In the genomic region with DNA sequence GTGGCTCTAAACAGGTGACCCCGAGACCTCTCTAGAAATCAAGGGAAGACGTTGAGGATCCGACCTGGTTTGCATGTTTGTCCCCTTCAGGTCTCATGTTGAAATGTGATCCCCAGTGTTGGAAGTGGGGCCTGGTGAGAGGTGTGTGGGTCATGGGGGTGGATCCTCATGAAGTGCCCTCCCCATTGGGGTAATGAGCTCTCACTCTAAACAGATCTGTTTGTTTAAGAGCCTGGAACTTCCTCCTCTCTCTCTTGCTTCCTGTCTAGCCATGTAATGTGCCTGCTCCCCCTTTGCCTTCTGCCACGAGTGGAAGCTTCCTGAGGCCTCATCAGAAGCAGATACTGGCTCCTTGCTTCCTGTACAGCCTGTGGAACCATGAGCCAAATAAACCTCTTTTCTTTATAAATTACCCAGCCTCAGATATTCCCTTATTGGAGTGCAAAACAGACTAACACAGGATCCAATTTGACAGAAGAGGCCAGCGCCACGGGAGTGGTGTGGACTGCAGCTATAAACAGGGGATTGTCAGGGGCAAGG, we compare ENCODE assay signal across 26 cellular contexts. TPM values are rescaled to one million over a fixed set of nuclear protein-coding genes. Genes with fewer than 3 reads are reported as not detected.
DNase-seq lines count a peak whose midpoint lies in the region; ATAC-seq and TF ChIP-seq lines count a peak whose summit lies in the region.
"Had no signal": no experiment of that assay in that cellular context is flagged by ENCODE, and none has a peak within 500 bp of the region (broad histone marks: within the 10 kb centered on the region; RNA-seq: fewer than 3 reads in every experiment).

No MANE protein-coding gene starts in this region.

- TF ChIP-seq CTCF in GM23338 (conservative IDR thresholded peaks at IDR 0.05; ENCODE audit: low read depth in 2 of 2) (no peak), nephron progenitor cell (IDR thresholded peaks at IDR 0.05) (no peak)

- H3K4me3 ChIP-seq in GM23338: no peak overlapping the region
- H3K4me3 ChIP-seq: breast epithelium, esophagus muscularis mucosa, neural progenitor cell, suprapubic skin had no signal

- H3K9me2 ChIP-seq in GM23338 (ENCODE audit: insufficient read depth): no peaks in the 10 kb centered on the region

- H3K79me2 ChIP-seq in GM23338 (replicated peaks; ENCODE audit: insufficient read depth): no peaks in the 10 kb centered on the region

- no peaks in the 10 kb centered on the region for H3K36me3 ChIP-seq in GM23338 (ENCODE audit: insufficient read depth)
- H3K36me3 ChIP-seq: breast epithelium, esophagus muscularis mucosa, neural progenitor cell, suprapubic skin had no signal

- peak; percentile 31 for ATAC-seq in GM23338
- ATAC-seq: activated CD4-positive, CD25-positive, alpha-beta regulatory T cell treated with anti-CD3 and anti-CD28 coated beads, Interleukin-2, amount 50 U/mL, for 24 hours; activated CD8-positive, alpha-beta T cell treated with anti-CD3 and anti-CD28 coated beads, Interleukin-2, amount 10 ng/mL, durations not matched to agents 7 days and 5 days; SK-N-SH treated with all-trans-retinoic acid at 6 μM for 48 hours had no signal

- H3K36me3 Mint-ChIP-seq in GM23338 (ENCODE audit: low read depth) (no peaks in the 10 kb centered on the region), nephron progenitor cell (ENCODE audit: low read depth) (no peaks in the 10 kb centered on the region)
- H3K36me3 Mint-ChIP-seq: CD8-positive, alpha-beta memory T cell; neural progenitor cell had no signal

- DNase-seq in GM23338 (ENCODE audit: low spot score) (no peak), MV-4-11 (lab: John Stamatoyannopoulos, UW) (peak; percentile 5), nephron progenitor cell (no peak), NCI-H128 (lab: John Stamatoyannopoulos, UW; ENCODE audit: unreplicated experiment) (no peak), pons (ENCODE audit: low spot score) (no peak)
- DNase-seq: activated CD8-positive, alpha-beta T cell treated with anti-CD3 and anti-CD28 coated beads, Interleukin-2, amount 10 ng/mL, durations not matched to agents 7 days and 5 days; activated T-cell treated with anti-CD3 and anti-CD28 coated beads, Interleukin-2, amount 50 U/mL, for 1 hour; DMS79 treated with DMSO at 0.1 percent for 48 hours; effector memory CD4-positive, alpha-beta T cell; hippocampal formation; NCI-H1048; NCI-H1930; NCI-H2227 treated with DMSO at 0.1 percent for 48 hours; NCI-H748 treated with DMSO at 0.1 percent for 48 hours; T1000 had no signal

- H3K4me3 Mint-ChIP-seq in GM23338: no peak overlapping the region; the same call in 2 of the 3 replicates
- H3K4me3 Mint-ChIP-seq in nephron progenitor cell: no peak overlapping the region
- H3K4me3 Mint-ChIP-seq: activated CD8-positive, alpha-beta T cell treated with anti-CD3 and anti-CD28 coated beads, Interleukin-2, amount 10 ng/mL, durations not matched to agents 7 days and 5 days; CD8-positive, alpha-beta memory T cell; neural progenitor cell had no signal

- H4K20me1 ChIP-seq in GM23338 (replicated peaks; ENCODE audit: insufficient read depth): no peaks in the 10 kb centered on the region

- H3K27me3 ChIP-seq in GM23338 (ENCODE audit: insufficient read depth): no peaks in the 10 kb centered on the region
- H3K27me3 ChIP-seq: breast epithelium, esophagus muscularis mucosa, neural progenitor cell, suprapubic skin had no signal

- peaks cover 4% of the 10 kb centered on the region; the same call in 2 of the 3 replicates for H3K4me1 Mint-ChIP-seq in GM23338
- H3K4me1 Mint-ChIP-seq in nephron progenitor cell: peaks cover 33% of the 10 kb centered on the region
- H3K4me1 Mint-ChIP-seq: CD8-positive, alpha-beta memory T cell had no signal

- H3K27ac Mint-ChIP-seq in GM23338 (peak overlapping the region; percentile 72; the same call in 1 of the 2 replicates), nephron progenitor cell (peak overlapping the region; percentile 45)
- H3K27ac Mint-ChIP-seq: activated CD8-positive, alpha-beta T cell treated with anti-CD3 and anti-CD28 coated beads, Interleukin-2, amount 10 ng/mL, durations not matched to agents 7 days and 5 days; neural progenitor cell had no signal

- H3K4me2 ChIP-seq in GM23338: no peak overlapping the region
- H3K4me2 ChIP-seq: KMS-11, neural progenitor cell had no signal

- no peaks in the 10 kb centered on the region for H3K4me1 ChIP-seq in GM23338 (ENCODE audit: insufficient read depth)
- H3K4me1 ChIP-seq: breast epithelium, neural progenitor cell had no signal

- H2AFZ ChIP-seq in GM23338: peak overlapping the region; percentile 72; the same call in 1 of the 2 replicates
- H2AFZ ChIP-seq: neural progenitor cell had no signal

- no peak overlapping the region for H3K27ac ChIP-seq in GM23338 (ENCODE audit: low read depth)
- H3K27ac ChIP-seq: breast epithelium, KMS-11, neural progenitor cell, suprapubic skin had no signal

- H3K27me3 Mint-ChIP-seq in GM23338 (ENCODE audit: insufficient read depth, low read depth, poor library complexity): peaks cover 19% of the 10 kb centered on the region
- peaks cover 16% of the 10 kb centered on the region for H3K27me3 Mint-ChIP-seq in nephron progenitor cell (ENCODE audit: low read depth, poor library complexity)

- no peaks in the 10 kb centered on the region for H3F3A ChIP-seq in GM23338 (replicated peaks; ENCODE audit: low read depth)

- H3K9me3 Mint-ChIP-seq in GM23338: no peaks in the 10 kb centered on the region
- H3K9me3 Mint-ChIP-seq in nephron progenitor cell: peaks cover 3% of the 10 kb centered on the region
- H3K9me3 Mint-ChIP-seq: CD8-positive, alpha-beta memory T cell; neural progenitor cell had no signal

TF ChIP-seq in GM23338, 12 proteins besides CTCF, POLR2A, EP300 and RAD21 (continues in another document):
- TF ChIP-seq, protein P1, sequence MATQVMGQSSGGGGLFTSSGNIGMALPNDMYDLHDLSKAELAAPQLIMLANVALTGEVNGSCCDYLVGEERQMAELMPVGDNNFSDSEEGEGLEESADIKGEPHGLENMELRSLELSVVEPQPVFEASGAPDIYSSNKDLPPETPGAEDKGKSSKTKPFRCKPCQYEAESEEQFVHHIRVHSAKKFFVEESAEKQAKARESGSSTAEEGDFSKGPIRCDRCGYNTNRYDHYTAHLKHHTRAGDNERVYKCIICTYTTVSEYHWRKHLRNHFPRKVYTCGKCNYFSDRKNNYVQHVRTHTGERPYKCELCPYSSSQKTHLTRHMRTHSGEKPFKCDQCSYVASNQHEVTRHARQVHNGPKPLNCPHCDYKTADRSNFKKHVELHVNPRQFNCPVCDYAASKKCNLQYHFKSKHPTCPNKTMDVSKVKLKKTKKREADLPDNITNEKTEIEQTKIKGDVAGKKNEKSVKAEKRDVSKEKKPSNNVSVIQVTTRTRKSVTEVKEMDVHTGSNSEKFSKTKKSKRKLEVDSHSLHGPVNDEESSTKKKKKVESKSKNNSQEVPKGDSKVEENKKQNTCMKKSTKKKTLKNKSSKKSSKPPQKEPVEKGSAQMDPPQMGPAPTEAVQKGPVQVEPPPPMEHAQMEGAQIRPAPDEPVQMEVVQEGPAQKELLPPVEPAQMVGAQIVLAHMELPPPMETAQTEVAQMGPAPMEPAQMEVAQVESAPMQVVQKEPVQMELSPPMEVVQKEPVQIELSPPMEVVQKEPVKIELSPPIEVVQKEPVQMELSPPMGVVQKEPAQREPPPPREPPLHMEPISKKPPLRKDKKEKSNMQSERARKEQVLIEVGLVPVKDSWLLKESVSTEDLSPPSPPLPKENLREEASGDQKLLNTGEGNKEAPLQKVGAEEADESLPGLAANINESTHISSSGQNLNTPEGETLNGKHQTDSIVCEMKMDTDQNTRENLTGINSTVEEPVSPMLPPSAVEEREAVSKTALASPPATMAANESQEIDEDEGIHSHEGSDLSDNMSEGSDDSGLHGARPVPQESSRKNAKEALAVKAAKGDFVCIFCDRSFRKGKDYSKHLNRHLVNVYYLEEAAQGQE (IDR thresholded peaks at IDR 0.05; ENCODE audit: unreplicated experiment): no peak

RNA-seq across cellular contexts. Expression of gene POLM, which starts 10.8 kb away (rescaled TPM):
- 19.8 and 35.4 TPM in 2 replicates for total RNA-seq in GM23338 (2014; rRNA removed; shearing (Covaris generic))
- polyA plus RNA-seq in GM23338 (2016; fragmentation: Nextera tagmentation; extraction: Ambion mirVana): 7.1 and 8.0 TPM in 2 replicates

RNA-seq across cellular contexts. Expression of gene AEBP1, which starts 11.0 kb away (rescaled TPM):
- 36.7 and 42.0 TPM in 2 replicates for total RNA-seq in GM23338 (2014; rRNA removed; shearing (Covaris generic))
- 15.1 and 16.0 TPM in 2 replicates for polyA plus RNA-seq in GM23338 (2016; fragmentation: Nextera tagmentation; extraction: Ambion mirVana)
- total RNA-seq: HT1080 had no signal

RNA-seq across cellular contexts. Expression of gene PGAM2, which starts 27.8 kb away (rescaled TPM):
- total RNA-seq in GM23338 (2014; rRNA removed; shearing (Covaris generic)): 0.78 and 2.9 TPM in 2 replicates
- 5.1 and 7.8 TPM in 2 replicates for polyA plus RNA-seq in GM23338 (2016; fragmentation: Nextera tagmentation; extraction: Ambion mirVana)
- total RNA-seq: HT1080 had no signal
- polyA plus RNA-seq: CD8-positive, alpha-beta memory T cell had no signal

RNA-seq across cellular contexts. Expression of gene POLD2, which starts 30.2 kb away (rescaled TPM):
- 111 and 127 TPM in 2 replicates for total RNA-seq in GM23338 (2014; rRNA removed; shearing (Covaris generic))
- 101 and 108 TPM in 2 replicates for polyA plus RNA-seq in GM23338 (2016; fragmentation: Nextera tagmentation; extraction: Ambion mirVana)

RNA-seq across cellular contexts. Expression of gene MYL7, which starts 48.0 kb away (rescaled TPM):
- total RNA-seq in GM23338 (2014; rRNA removed; shearing (Covaris generic)): 2.4 TPM in 1 of 2 replicates, not detected in the other
- polyA plus RNA-seq in GM23338 (2016; fragmentation: Nextera tagmentation; extraction: Ambion mirVana): 4.8 and 8.3 TPM in 2 replicates
- total RNA-seq: activated CD8-positive, alpha-beta T cell treated with anti-CD3 and anti-CD28 coated beads, Interleukin-2, amount 10 ng/mL, durations not matched to agents 7 days and 5 days; CD8-positive, alpha-beta memory T cell; esophagus muscularis mucosa; HT1080; liver; mononuclear cell; suprapubic skin had no signal
- polyA plus RNA-seq: CD8-positive, alpha-beta memory T cell; liver had no signal
